ENCODE assay signal across 26 cellular contexts in genomic region chr4:566508-567295, GRCh38. TPM values are rescaled to one million over a fixed set of nuclear protein-coding genes. Genes with fewer than 3 reads are reported as not detected.
A peak's percentile ranks its signal among the peaks of the same experiment; 100 is the strongest.
DNase-seq lines count a peak whose midpoint lies in the region; ATAC-seq and TF ChIP-seq lines count a peak whose summit lies in the region.
"Had no signal": no experiment of that assay in that cellular context is flagged by ENCODE, and none has a peak within 500 bp of the region (broad histone marks: within the 10 kb centered on the region; RNA-seq: fewer than 3 reads in every experiment).

No MANE protein-coding gene starts in this region.

- 57% methylated on average over 1 of the region's 2 CpGs for WGBS in hepatocyte (ENCODE audit: low lambda C conversion rate, missing lambda C conversion rate)
- WGBS in spleen, 5 donors = 66 to 81% (median 71%) methylated on average over 1 to 2 of the region's 2 CpGs

- H2AFZ ChIP-seq in hepatocyte (no peak overlapping the region), PC-3 (ENCODE audit: low read length) (no peak overlapping the region)
- H2AFZ ChIP-seq: GM23338 had no signal

- H3K36me3 Mint-ChIP-seq in activated T-helper 2 cell treated with anti-CD3 and anti-CD28 coated beads, Interferon-gamma antibody, Interleukin-2, Interleukin-4, amounts not matched to agents 10 μg/mL and 5 μg/mL and 100 μg/mL, durations not matched to agents 14 hours and 24 hours and 36 hours (ENCODE audit: low read depth) = no peaks in the 10 kb centered on the region
- H3K36me3 Mint-ChIP-seq: activated CD8-positive, alpha-beta memory T cell treated with anti-CD3 and anti-CD28 coated beads, Interleukin-2, amount 10 ng/mL, durations not matched to agents 7 days and 5 days; stimulated activated naive B cell treated with anti-CD40 and anti-IgM and Interleukin-4, amounts not matched to agents 10 μg/mL and 1 μg/mL and 100 μg/mL, for 72 hours had no signal

- no peak overlapping the region for H3K4me3 Mint-ChIP-seq in activated T-helper 2 cell treated with anti-CD3 and anti-CD28 coated beads, Interferon-gamma antibody, Interleukin-2, Interleukin-4, amounts not matched to agents 10 μg/mL and 5 μg/mL and 100 μg/mL, durations not matched to agents 14 hours and 24 hours and 36 hours (ENCODE audit: low read depth)
- H3K4me3 Mint-ChIP-seq: activated CD8-positive, alpha-beta memory T cell treated with anti-CD3 and anti-CD28 coated beads, Interleukin-2, amount 10 ng/mL, durations not matched to agents 7 days and 5 days; activated naive CD4-positive, alpha-beta T cell treated with anti-CD3 and anti-CD28 coated beads, Interleukin-2, amount 50 U/mL, for 24 hours; activated T-cell treated with anti-CD3 and anti-CD28 coated beads, Interleukin-2, amount 50 U/mL, for 72 hours; GM23338; stimulated activated naive B cell treated with anti-CD40 and anti-IgM and Interleukin-4, amounts not matched to agents 10 μg/mL and 1 μg/mL and 100 μg/mL, for 72 hours had no signal

- H3K4me2 ChIP-seq in hepatocyte (no peak overlapping the region), PC-3 (ENCODE audit: low read length) (no peak overlapping the region)
- H3K4me2 ChIP-seq: GM23338, smooth muscle cell had no signal

- no peaks in the 10 kb centered on the region for H3F3A ChIP-seq in PC-3 (ENCODE audit: low read length, unreplicated experiment)

- CTCF ChIA-PET in PC-3 (lab: Charles Lee) = no interaction called here

- H3K79me2 ChIP-seq in hepatocyte (no peaks in the 10 kb centered on the region), PC-3 (ENCODE audit: low read length) (no peaks in the 10 kb centered on the region)

- H3K9ac ChIP-seq in PC-3 (ENCODE audit: low read length) = no peak overlapping the region

- H3K36me3 ChIP-seq in hepatocyte (replicated peaks; ENCODE audit: insufficient read depth, low read depth) (no peaks in the 10 kb centered on the region), PC-3 (ENCODE audit: low read depth, low read length) (no peaks in the 10 kb centered on the region), spleen (no peaks in the 10 kb centered on the region)
- H3K36me3 ChIP-seq: MG63, thoracic aorta had no signal

- POLR2A ChIA-PET in PC-3 (lab: Charles Lee; ENCODE audit: unreplicated experiment) = no interaction called here

- H3K9me3 ChIP-seq in hepatocyte (ENCODE audit: low read depth) = no peaks in the 10 kb centered on the region
- no peaks in the 10 kb centered on the region for H3K9me3 ChIP-seq in PC-3 (ENCODE audit: low read length)
- H3K9me3 ChIP-seq in spleen = peaks cover 0 to 14% (median 0%) of the 10 kb centered on the region in 8 donors
- H3K9me3 ChIP-seq: MG63, thoracic aorta had no signal

- BruUV-seq in PC-3 (replicated peaks; lab: Mats Ljungman, UMichigan) = no TSS peak

- TF ChIP-seq CTCF in NB4 (IDR thresholded peaks at IDR 0.05; ENCODE audit: low read depth, low read length) (no peak), hepatocyte (IDR thresholded peaks at IDR 0.05; ENCODE audit: poor library complexity) (no peak), PC-3 (conservative IDR thresholded peaks at IDR 0.05; ENCODE audit: low read depth, low read length) (no peak), spleen (IDR thresholded peaks at IDR 0.05 in 8 of 11, conservative IDR thresholded peaks at IDR 0.05 in 3 of 11) (no peak)

- no peaks in the 10 kb centered on the region for H3K27me3 Mint-ChIP-seq in activated T-helper 2 cell treated with anti-CD3 and anti-CD28 coated beads, Interferon-gamma antibody, Interleukin-2, Interleukin-4, amounts not matched to agents 10 μg/mL and 5 μg/mL and 100 μg/mL, durations not matched to agents 14 hours and 24 hours and 36 hours (ENCODE audit: low read depth)

- H3K27ac ChIP-seq in hepatocyte (no peak overlapping the region), PC-3 (ENCODE audit: low read length) (no peak overlapping the region), spleen (no peak overlapping the region)
- H3K27ac ChIP-seq: thoracic aorta had no signal

- H3K4me1 ChIP-seq in hepatocyte (ENCODE audit: insufficient read depth) (no peaks in the 10 kb centered on the region), PC-3 (ENCODE audit: insufficient read depth, low read length) (no peaks in the 10 kb centered on the region), spleen (no peaks in the 10 kb centered on the region)

- H3K4me1 Mint-ChIP-seq in activated T-helper 2 cell treated with anti-CD3 and anti-CD28 coated beads, Interferon-gamma antibody, Interleukin-2, Interleukin-4, amounts not matched to agents 10 μg/mL and 5 μg/mL and 100 μg/mL, durations not matched to agents 14 hours and 24 hours and 36 hours (ENCODE audit: low read depth) = no peaks in the 10 kb centered on the region
- H3K4me1 Mint-ChIP-seq: activated CD8-positive, alpha-beta memory T cell treated with anti-CD3 and anti-CD28 coated beads, Interleukin-2, amount 10 ng/mL, durations not matched to agents 7 days and 5 days; activated naive CD4-positive, alpha-beta T cell treated with anti-CD3 and anti-CD28 coated beads, Interleukin-2, amount 50 U/mL, for 24 hours; GM23338; naive B cell; stimulated activated naive B cell treated with anti-CD40 and anti-IgM and Interleukin-4, amounts not matched to agents 10 μg/mL and 1 μg/mL and 100 μg/mL, for 72 hours had no signal

- H3K9me2 ChIP-seq in hepatocyte (replicated peaks; ENCODE audit: insufficient read depth) (no peaks in the 10 kb centered on the region), PC-3 (replicated peaks; ENCODE audit: low read length) (no peaks in the 10 kb centered on the region)

- intact Hi-C loops in PC-3 (cut with micrococcal nuclease) (no loop called here), spleen (cut with DNase I; ENCODE audit: low total_unique reads) (no loop called here)
- intact Hi-C loops in activated T-helper 2 cell treated with anti-CD3 and anti-CD28 coated beads, Interferon-gamma antibody, Interleukin-2, Interleukin-4, amounts not matched to agents 10 μg/mL and 5 μg/mL and 100 μg/mL, durations not matched to agents 14 hours and 24 hours and 36 hours (cut with micrococcal nuclease) = no loop called here

- no peak overlapping the region for H3K27ac Mint-ChIP-seq in activated T-helper 2 cell treated with anti-CD3 and anti-CD28 coated beads, Interferon-gamma antibody, Interleukin-2, Interleukin-4, amounts not matched to agents 10 μg/mL and 5 μg/mL and 100 μg/mL, durations not matched to agents 14 hours and 24 hours and 36 hours
- H3K27ac Mint-ChIP-seq: activated CD8-positive, alpha-beta memory T cell treated with anti-CD3 and anti-CD28 coated beads, Interleukin-2, amount 10 ng/mL, durations not matched to agents 7 days and 5 days; activated naive CD4-positive, alpha-beta T cell treated with anti-CD3 and anti-CD28 coated beads, Interleukin-2, amount 50 U/mL, for 24 hours; activated T-cell treated with anti-CD3 and anti-CD28 coated beads, Interleukin-2, amount 50 U/mL, for 72 hours; GM23338; stimulated activated naive B cell treated with anti-CD40 and anti-IgM and Interleukin-4, amounts not matched to agents 10 μg/mL and 1 μg/mL and 100 μg/mL, for 72 hours had no signal

- peaks cover 20% of the 10 kb centered on the region for H3K9me3 Mint-ChIP-seq in activated T-helper 2 cell treated with anti-CD3 and anti-CD28 coated beads, Interferon-gamma antibody, Interleukin-2, Interleukin-4, amounts not matched to agents 10 μg/mL and 5 μg/mL and 100 μg/mL, durations not matched to agents 14 hours and 24 hours and 36 hours

- H3K4me3 ChIP-seq in NB4 (ENCODE audit: low read depth, low read length) (no peak overlapping the region), hepatocyte (no peak overlapping the region), PC-3 (ENCODE audit: low read length) (no peak overlapping the region), spleen (no peak overlapping the region)
- H3K4me3 ChIP-seq: GM23338, MG63, smooth muscle cell, thoracic aorta had no signal

- H4K20me1 ChIP-seq in hepatocyte (ENCODE audit: insufficient read depth, poor library complexity, severe bottlenecking) = no peaks in the 10 kb centered on the region
- no peaks in the 10 kb centered on the region for H4K20me1 ChIP-seq in PC-3 (ENCODE audit: low read length)

- ATAC-seq in PC-3 = no peak
- ATAC-seq: activated T-cell treated with anti-CD3 and anti-CD28 coated beads, Interleukin-2, amount 50 U/mL, for 72 hours; GM23338; left cardiac atrium; stimulated activated naive B cell treated with anti-CD40 and anti-IgM and Interleukin-4, amounts not matched to agents 10 μg/mL and 1 μg/mL and 100 μg/mL, for 72 hours had no signal

- peak; percentile 50 for DNase-seq in AG08396 (ENCODE audit: low spot score)
- peak; percentile 65 for DNase-seq in GM03348 (ENCODE audit: low spot score)
- peak; percentile 30 for DNase-seq in NB4 (ENCODE audit: low read depth)
- peak; percentile 57 for DNase-seq in hepatocyte (ENCODE audit: low spot score)
- no peak for DNase-seq in PC-3
- no peak for DNase-seq in T1000 (lab: John Stamatoyannopoulos, UW)
- no peak for DNase-seq in activated T-helper 2 cell treated with anti-CD3 and anti-CD28 coated beads, Interferon-gamma antibody, Interleukin-2, Interleukin-4, amounts not matched to agents 10 μg/mL and 5 μg/mL and 100 μg/mL, durations not matched to agents 14 hours and 24 hours and 36 hours (ENCODE audit: low spot score)
- DNase-seq in spleen = no peak
- DNase-seq: activated CD4-positive, alpha-beta T cell treated with anti-CD3 and anti-CD28 coated beads, Interleukin-2, amount 50 U/mL, for 1 hour; activated CD8-positive, alpha-beta memory T cell treated with anti-CD3 and anti-CD28 coated beads, Interleukin-2, amount 10 ng/mL, durations not matched to agents 7 days and 5 days; activated T-cell treated with anti-CD3 and anti-CD28 coated beads, Interleukin-2, amount 50 U/mL, for 72 hours; anterior cingulate cortex; left cardiac atrium; mesenchymal stem cell; MG63; naive B cell; NCI-H1436; NCI-H510A; stimulated activated naive B cell treated with anti-CD40 and anti-IgM and Interleukin-4, amounts not matched to agents 10 μg/mL and 1 μg/mL and 100 μg/mL, for 72 hours had no signal

- TF ChIP-seq POLR2A in NB4 (IDR thresholded peaks at IDR 0.05; ENCODE audit: extremely low read depth, insufficient read length) (no peak), spleen (IDR thresholded peaks at IDR 0.05) (no peak)

- H3K27me3 ChIP-seq in hepatocyte = peaks cover 2% of the 10 kb centered on the region
- H3K27me3 ChIP-seq in PC-3 (ENCODE audit: low read length) = no peaks in the 10 kb centered on the region
- H3K27me3 ChIP-seq in spleen (replicated peaks in 1 of 7) = peaks cover 0 to 49% (median 11%) of the 10 kb centered on the region in 7 donors
- H3K27me3 ChIP-seq: MG63 had no signal

RNA-seq across cellular contexts. Expression of gene TMEM271, which starts 9.4 kb away (rescaled TPM):
- total RNA-seq in hepatocyte (not detected in 2 replicates), PC-3 (2014; rRNA removed) (not detected in 2 replicates), spleen (not detected)
- polyA plus RNA-seq in hepatocyte (not detected in 2 replicates), spleen (not detected)
- not detected in 2 replicates for total RNA-seq in activated T-helper 2 cell treated with anti-CD3 and anti-CD28 coated beads, Interferon-gamma antibody, Interleukin-2, Interleukin-4, amounts not matched to agents 10 μg/mL and 5 μg/mL and 100 μg/mL, durations not matched to agents 14 hours and 24 hours and 36 hours
- total RNA-seq: activated CD8-positive, alpha-beta memory T cell treated with anti-CD3 and anti-CD28 coated beads, Interleukin-2, amount 10 ng/mL, durations not matched to agents 7 days and 5 days; activated T-cell treated with anti-CD3 and anti-CD28 coated beads, Interleukin-2, amount 50 U/mL, for 72 hours; dermis microvascular lymphatic vessel endothelial cell; GM23338; left cardiac atrium; omental fat pad; smooth muscle cell; thoracic aorta had no signal
- polyA plus RNA-seq: AG04450, smooth muscle cell had no signal

RNA-seq across cellular contexts. Expression of gene PDE6B, which starts 58.7 kb away (rescaled TPM):
- 17.3 and 29.5 TPM in 2 replicates for total RNA-seq in hepatocyte
- polyA plus RNA-seq in hepatocyte = 24.1 and 26.1 TPM in 2 replicates
- total RNA-seq in PC-3 (2014; rRNA removed) = not detected in 2 replicates
- 10.7 and 13.3 TPM in 2 replicates for total RNA-seq in activated T-helper 2 cell treated with anti-CD3 and anti-CD28 coated beads, Interferon-gamma antibody, Interleukin-2, Interleukin-4, amounts not matched to agents 10 μg/mL and 5 μg/mL and 100 μg/mL, durations not matched to agents 14 hours and 24 hours and 36 hours
- 10 to 100 TPM in 6 of 7 donors, 1 to 10 TPM in 1; 10.0 to 19.8 (median 15.8) TPM for total RNA-seq in spleen
- polyA plus RNA-seq in spleen = 1 to 10 TPM; 4.4 to 7.7 (median 6.1) TPM

Comparison
In these comparisons a context has a peak if more than half of its experiments do, and no peak if none do; other contexts are left out.
1. DNase-seq: peak in AG08396 (single experiment), GM03348 (single experiment), NB4 (single experiment) and hepatocyte (single experiment); none in PC-3 (single experiment), T1000 (single experiment), activated T-helper 2 cell treated with anti-CD3 and anti-CD28 coated beads, Interferon-gamma antibody, Interleukin-2, Interleukin-4, amounts not matched to agents 10 μg/mL and 5 μg/mL and 100 μg/mL, durations not matched to agents 14 hours and 24 hours and 36 hours (single experiment) and spleen (single experiment).
2. RNA of gene PDE6B, which starts 58.7 kb away (total RNA-seq): 17.3 to 29.5 TPM in hepatocyte, 10.0 to 19.8 TPM in spleen and 10.7 to 13.3 TPM in activated T-helper 2 cell treated with anti-CD3 and anti-CD28 coated beads, Interferon-gamma antibody, Interleukin-2, Interleukin-4, amounts not matched to agents 10 μg/mL and 5 μg/mL and 100 μg/mL, durations not matched to agents 14 hours and 24 hours and 36 hours; not detected in PC-3; every median in the first group is over 10 times any median in the second.